1 cellular context compared by ENCODE assay signal in the genomic region with DNA sequence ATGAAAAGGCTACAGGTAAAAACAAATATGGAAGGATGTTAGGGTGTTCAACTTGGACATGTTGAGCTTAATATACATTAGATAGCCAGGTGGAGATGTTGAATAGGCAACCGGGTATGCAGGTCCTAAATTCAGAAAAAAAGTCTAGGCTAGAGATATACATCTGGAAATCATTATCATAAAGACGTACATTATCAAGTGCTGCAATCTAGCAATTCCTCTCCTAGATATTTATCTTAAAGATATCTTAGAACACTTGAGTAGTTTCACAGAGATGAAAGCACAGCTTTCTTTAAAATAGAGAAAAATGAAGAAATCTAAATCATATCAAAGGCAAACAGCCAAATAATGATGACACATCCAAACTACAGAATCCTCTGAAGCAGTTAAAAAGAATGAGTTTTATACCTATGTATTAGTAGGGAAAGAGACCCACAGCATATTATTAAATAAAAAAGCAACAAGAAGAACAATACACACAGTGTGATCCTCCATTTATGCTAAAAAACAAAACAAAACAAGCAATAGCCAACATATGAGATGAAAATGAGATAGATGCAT.
TF ChIP-seq lines count a peak whose summit lies in the region.

No MANE protein-coding gene starts in this region.

TF ChIP-seq in WTC11, 78 proteins besides CTCF, POLR2A, EP300 and RAD21 (continued from another document):
- TF ChIP-seq, protein P1, sequence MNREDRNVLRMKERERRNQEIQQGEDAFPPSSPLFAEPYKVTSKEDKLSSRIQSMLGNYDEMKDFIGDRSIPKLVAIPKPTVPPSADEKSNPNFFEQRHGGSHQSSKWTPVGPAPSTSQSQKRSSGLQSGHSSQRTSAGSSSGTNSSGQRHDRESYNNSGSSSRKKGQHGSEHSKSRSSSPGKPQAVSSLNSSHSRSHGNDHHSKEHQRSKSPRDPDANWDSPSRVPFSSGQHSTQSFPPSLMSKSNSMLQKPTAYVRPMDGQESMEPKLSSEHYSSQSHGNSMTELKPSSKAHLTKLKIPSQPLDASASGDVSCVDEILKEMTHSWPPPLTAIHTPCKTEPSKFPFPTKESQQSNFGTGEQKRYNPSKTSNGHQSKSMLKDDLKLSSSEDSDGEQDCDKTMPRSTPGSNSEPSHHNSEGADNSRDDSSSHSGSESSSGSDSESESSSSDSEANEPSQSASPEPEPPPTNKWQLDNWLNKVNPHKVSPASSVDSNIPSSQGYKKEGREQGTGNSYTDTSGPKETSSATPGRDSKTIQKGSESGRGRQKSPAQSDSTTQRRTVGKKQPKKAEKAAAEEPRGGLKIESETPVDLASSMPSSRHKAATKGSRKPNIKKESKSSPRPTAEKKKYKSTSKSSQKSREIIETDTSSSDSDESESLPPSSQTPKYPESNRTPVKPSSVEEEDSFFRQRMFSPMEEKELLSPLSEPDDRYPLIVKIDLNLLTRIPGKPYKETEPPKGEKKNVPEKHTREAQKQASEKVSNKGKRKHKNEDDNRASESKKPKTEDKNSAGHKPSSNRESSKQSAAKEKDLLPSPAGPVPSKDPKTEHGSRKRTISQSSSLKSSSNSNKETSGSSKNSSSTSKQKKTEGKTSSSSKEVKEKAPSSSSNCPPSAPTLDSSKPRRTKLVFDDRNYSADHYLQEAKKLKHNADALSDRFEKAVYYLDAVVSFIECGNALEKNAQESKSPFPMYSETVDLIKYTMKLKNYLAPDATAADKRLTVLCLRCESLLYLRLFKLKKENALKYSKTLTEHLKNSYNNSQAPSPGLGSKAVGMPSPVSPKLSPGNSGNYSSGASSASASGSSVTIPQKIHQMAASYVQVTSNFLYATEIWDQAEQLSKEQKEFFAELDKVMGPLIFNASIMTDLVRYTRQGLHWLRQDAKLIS (CRISPR knock-in tag; IDR thresholded peaks at IDR 0.05; ENCODE audit: borderline replicate concordance): no peak
- TF ChIP-seq HMGXB4 (CRISPR knock-in tag; IDR thresholded peaks at IDR 0.05) (no peak), NR2C2 (CRISPR knock-in tag; IDR thresholded peaks at IDR 0.05) (no peak), ERG (CRISPR knock-in tag; IDR thresholded peaks at IDR 0.05) (no peak), TP53 (CRISPR knock-in tag; IDR thresholded peaks at IDR 0.05) (no peak), CDX4 (CRISPR knock-in tag; IDR thresholded peaks at IDR 0.05; ENCODE audit: borderline replicate concordance) (no peak), ZNF121 (CRISPR knock-in tag; IDR thresholded peaks at IDR 0.05) (no peak)
